17 cellular contexts compared by ENCODE assay signal in the genomic region with DNA sequence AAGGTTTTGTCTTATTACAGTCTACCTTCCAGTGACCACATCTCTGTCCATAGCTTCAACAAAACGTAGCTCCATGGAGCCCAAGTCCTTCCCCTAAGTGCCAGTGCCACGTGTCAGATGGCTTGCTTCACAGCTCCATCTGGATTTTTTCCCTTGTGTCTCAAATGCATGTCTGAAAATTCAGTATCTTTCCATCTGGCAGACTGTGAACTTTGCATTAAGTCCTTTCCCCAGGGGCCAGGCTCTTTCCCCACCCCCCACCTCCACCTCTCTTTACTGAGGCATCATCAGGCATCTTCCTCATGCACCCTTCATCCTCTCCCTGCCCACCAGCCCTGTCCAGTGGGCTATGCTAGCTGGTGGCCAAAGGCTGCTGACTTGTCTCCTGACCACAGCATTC.
"Had no signal": no experiment of that assay in that cellular context is flagged by ENCODE, and none has a peak within 500 bp of the region (broad histone marks: within the 10 kb centered on the region; RNA-seq: fewer than 3 reads in every experiment).

No MANE protein-coding gene starts in this region.

- H3K27me3 Mint-ChIP-seq: memory B cell; stimulated activated naive CD8-positive, alpha-beta T cell treated with anti-CD3 and anti-CD28 coated beads, Interleukin-15, Interleukin-2, amounts not matched to agents 100 ng/mL and 50 ng/mL, for 24 hours had no signal

- H3K4me1 ChIP-seq: ascending aorta, breast epithelium, prostate gland, tibial nerve had no signal

- H3K4me1 Mint-ChIP-seq: immature natural killer cell, memory B cell had no signal

- H3K9me3 Mint-ChIP-seq: activated T-cell treated with anti-CD3 and anti-CD28 coated beads, Interleukin-2, amount 50 U/mL, for 72 hours; immature natural killer cell; memory B cell; stimulated activated naive CD8-positive, alpha-beta T cell treated with anti-CD3 and anti-CD28 coated beads, Interleukin-15, Interleukin-2, amounts not matched to agents 100 ng/mL and 50 ng/mL, for 24 hours had no signal

- H3K4me3 Mint-ChIP-seq: activated T-cell treated with anti-CD3 and anti-CD28 coated beads, Interleukin-2, amount 50 U/mL, for 72 hours; immature natural killer cell; memory B cell; stimulated activated naive CD8-positive, alpha-beta T cell treated with anti-CD3 and anti-CD28 coated beads, Interleukin-15, Interleukin-2, amounts not matched to agents 100 ng/mL and 50 ng/mL, for 24 hours had no signal

- H3K36me3 ChIP-seq: breast epithelium, prostate gland had no signal

- H3K9me3 ChIP-seq: ascending aorta, breast epithelium, prostate gland, tibial nerve, vagina had no signal

- ATAC-seq: activated T-cell treated with anti-CD3 and anti-CD28 coated beads, Interleukin-2, amount 50 U/mL, for 72 hours had no signal

- H3K27ac Mint-ChIP-seq: activated T-cell treated with anti-CD3 and anti-CD28 coated beads, Interleukin-2, amount 50 U/mL, for 72 hours; immature natural killer cell; memory B cell; stimulated activated naive CD8-positive, alpha-beta T cell treated with anti-CD3 and anti-CD28 coated beads, Interleukin-15, Interleukin-2, amounts not matched to agents 100 ng/mL and 50 ng/mL, for 24 hours had no signal

- H3K36me3 Mint-ChIP-seq: immature natural killer cell had no signal

- DNase-seq: activated CD4-positive, alpha-beta T cell treated with anti-CD3 and anti-CD28 coated beads, Interleukin-2, amount 50 U/mL, for 1 hour; activated CD8-positive, alpha-beta memory T cell treated with anti-CD3 and anti-CD28 coated beads, Interleukin-2, amount 50 U/mL, for 48 hours; activated effector memory CD4-positive, alpha-beta T cell treated with anti-CD3 and anti-CD28 coated beads, Interleukin-2, amount 50 U/mL, for 16 hours; activated naive CD4-positive, alpha-beta T cell treated with anti-CD3 and anti-CD28 coated beads, Interleukin-2, amount 50 U/mL, for 16 hours; activated T-cell treated with anti-CD3 and anti-CD28 coated beads, Interleukin-2, amount 50 U/mL, for 72 hours; cortex of kidney; immature natural killer cell; right cardiac atrium; stimulated activated CD4-positive, alpha-beta T cell treated with anti-CD3 and anti-CD28 coated beads, Interleukin-2, amount 100 ng/mL, for 48 hours; T-helper 9 cell had no signal

- H3K27me3 ChIP-seq: ascending aorta, breast epithelium, tibial nerve, vagina had no signal

- H3K4me3 ChIP-seq: ascending aorta, breast epithelium, prostate gland, tibial nerve, vagina had no signal
